ENCODE assay signal across 1 cellular context in genomic region chr10:89701238-89702120, GRCh38.
TF ChIP-seq lines count a peak whose summit lies in the region.

TSS of gene KIF20B (plus strand) at chr10:89701590. CDS start at chr10:89705295, 3,705 bp downstream.

TF ChIP-seq in K562, 482 proteins besides CTCF, POLR2A, EP300 and RAD21 (continued from another document and continues in another):
- no peak for TF ChIP-seq CHD1 (IDR thresholded peaks at IDR 0.05; ENCODE audit: low read length)
- TF ChIP-seq BCL6 (CRISPR knock-in tag; IDR thresholded peaks at IDR 0.05) = no peak
- no peak for TF ChIP-seq ZBTB2 (IDR thresholded peaks at IDR 0.05)
- peak in 1 of 2 experiments; percentile 66; a peak in 2 of 4 replicates for TF ChIP-seq FOXK2 (conservative IDR thresholded peaks at IDR 0.05 in 1 of 2, IDR thresholded peaks at IDR 0.05 in 1 of 2; ENCODE audit: low read depth in 2 of 2)
- no peak for TF ChIP-seq ZNF407 (IDR thresholded peaks at IDR 0.05; ENCODE audit: low read depth)
- no peak for TF ChIP-seq NFE2L1 (tag; IDR thresholded peaks at IDR 0.05; ENCODE audit: borderline replicate concordance, low read depth)
- TF ChIP-seq ZNF408 (CRISPR knock-in tag; IDR thresholded peaks at IDR 0.05; ENCODE audit: low read depth) = no peak
- no peak for TF ChIP-seq LEF1 (IDR thresholded peaks at IDR 0.05)
- peak; percentile 78 for TF ChIP-seq TBP (optimal IDR thresholded peaks at IDR 0.05; ENCODE audit: low read depth, low read length)
- 0 out of 2 replicates have a peak, but pooled peaks have one; percentile 38 for TF ChIP-seq BCOR (IDR thresholded peaks at IDR 0.05)
- TF ChIP-seq ZBTB34 (CRISPR knock-in tag; IDR thresholded peaks at IDR 0.05) = no peak
- no peak for TF ChIP-seq LARP7 (IDR thresholded peaks at IDR 0.05)
- peak; percentile 94 for TF ChIP-seq JUND (IDR thresholded peaks at IDR 0.05; ENCODE audit: borderline replicate concordance, low read depth, low read length)
- peak; percentile 95 for TF ChIP-seq JUND (tag; IDR thresholded peaks at IDR 0.05; ENCODE audit: borderline replicate concordance, low read depth, low read length)
- TF ChIP-seq BRF1 (IDR thresholded peaks at IDR 0.05; ENCODE audit: borderline replicate concordance, extremely low read depth, insufficient read length) = no peak
- no peak for TF ChIP-seq PCBP1 (IDR thresholded peaks at IDR 0.05; ENCODE audit: low read depth, low read length, poor library complexity, severe bottlenecking)
- TF ChIP-seq MAX (CRISPR knock-in tag; IDR thresholded peaks at IDR 0.05) = peak; percentile 49; the same call in 1 of the 2 replicates
- TF ChIP-seq TCF7L2 (IDR thresholded peaks at IDR 0.05; ENCODE audit: low read depth, low read length) = no peak
- TF ChIP-seq MYC (IDR thresholded peaks at IDR 0.05; ENCODE audit: low read depth, low read length) = peak; percentile 72
- TF ChIP-seq MYC (CRISPR knock-in tag; IDR thresholded peaks at IDR 0.05; ENCODE audit: borderline replicate concordance, low read depth) = no peak
- TF ChIP-seq SMARCC2 (IDR thresholded peaks at IDR 0.05; ENCODE audit: low read depth) = peak; percentile 34; the same call in 1 of the 2 replicates
- TF ChIP-seq GTF2F1 (IDR thresholded peaks at IDR 0.05; ENCODE audit: low read depth, low read length) = 0 out of 2 replicates have a peak, but pooled peaks have one; percentile 28
- TF ChIP-seq MYNN (IDR thresholded peaks at IDR 0.05) = no peak
- TF ChIP-seq MYNN (CRISPR knock-in tag; IDR thresholded peaks at IDR 0.05) = no peak
- TF ChIP-seq POLR2AphosphoS2 (IDR thresholded peaks at IDR 0.05; ENCODE audit: low read length) = 0 out of 2 replicates have a peak, but pooled peaks have one; percentile 16
- peak; percentile 97 for TF ChIP-seq RBFOX2 (IDR thresholded peaks at IDR 0.05; ENCODE audit: low read depth, low read length)
- TF ChIP-seq RERE (CRISPR knock-in tag; IDR thresholded peaks at IDR 0.05; ENCODE audit: borderline replicate concordance) = no peak
- TF ChIP-seq ZHX1 (conservative IDR thresholded peaks at IDR 0.05; ENCODE audit: low read length) = no peak
- TF ChIP-seq PHF21A (IDR thresholded peaks at IDR 0.05; ENCODE audit: borderline replicate concordance, low read depth) = 0 out of 2 replicates have a peak, but pooled peaks have one; percentile 35
- TF ChIP-seq HDAC8 (tag; IDR thresholded peaks at IDR 0.05) = no peak
- TF ChIP-seq SIX5 (IDR thresholded peaks at IDR 0.05; ENCODE audit: borderline replicate concordance in 1 of 2, insufficient read depth in 1 of 2, low read depth in 1 of 2, low read length in 2 of 2) = no peak
- no peak for TF ChIP-seq ELK3 (CRISPR knock-in tag; IDR thresholded peaks at IDR 0.05)
- TF ChIP-seq CEBPG (CRISPR knock-in tag; IDR thresholded peaks at IDR 0.05) = peak; percentile 63; the same call in 1 of the 2 replicates
- peak in 1 of 2 experiments; percentile 79; a peak in 2 of 4 replicates for TF ChIP-seq CEBPG (tag; conservative IDR thresholded peaks at IDR 0.05 in 1 of 2, IDR thresholded peaks at IDR 0.05 in 1 of 2)
- TF ChIP-seq PREB (CRISPR knock-in tag; IDR thresholded peaks at IDR 0.05) = no peak
